ENCODE assay signal across 8 cellular contexts in genomic region chr7:129644634-129645230, GRCh38. TPM values are rescaled to one million over a fixed set of nuclear protein-coding genes. Genes with fewer than 3 reads are reported as not detected.
DNase-seq lines count a peak whose midpoint lies in the region; ATAC-seq and FAIRE-seq lines count a peak whose summit lies in the region.

No MANE protein-coding gene starts in this region.

- no peak overlapping the region for H3K9ac ChIP-seq in adipocyte (ENCODE audit: low read length)

- H3K27me3 Mint-ChIP-seq in activated T-helper 2 cell treated with anti-CD3 and anti-CD28 coated beads, Interferon-gamma antibody, Interleukin-2, Interleukin-4, amounts not matched to agents 10 μg/mL and 5 μg/mL and 100 μg/mL, durations not matched to agents 14 hours and 24 hours and 36 hours (ENCODE audit: low read depth): no peaks in the 10 kb centered on the region

- H3K4me3 Mint-ChIP-seq in activated T-helper 2 cell treated with anti-CD3 and anti-CD28 coated beads, Interferon-gamma antibody, Interleukin-2, Interleukin-4, amounts not matched to agents 10 μg/mL and 5 μg/mL and 100 μg/mL, durations not matched to agents 14 hours and 24 hours and 36 hours (ENCODE audit: low read depth): no peak overlapping the region

- peaks cover 8% of the 10 kb centered on the region for H3K36me3 Mint-ChIP-seq in activated T-helper 2 cell treated with anti-CD3 and anti-CD28 coated beads, Interferon-gamma antibody, Interleukin-2, Interleukin-4, amounts not matched to agents 10 μg/mL and 5 μg/mL and 100 μg/mL, durations not matched to agents 14 hours and 24 hours and 36 hours (ENCODE audit: low read depth)

- H3K27ac Mint-ChIP-seq in activated T-helper 2 cell treated with anti-CD3 and anti-CD28 coated beads, Interferon-gamma antibody, Interleukin-2, Interleukin-4, amounts not matched to agents 10 μg/mL and 5 μg/mL and 100 μg/mL, durations not matched to agents 14 hours and 24 hours and 36 hours: no peak overlapping the region

- no peaks in the 10 kb centered on the region for H3K27me3 ChIP-seq in adipocyte (replicated peaks; ENCODE audit: control insufficient read depth, insufficient read depth, low read length)

- H3K9me3 ChIP-seq in adipocyte (ENCODE audit: control insufficient read depth, low read length): no peaks in the 10 kb centered on the region

- H3K4me3 ChIP-seq in adipocyte (ENCODE audit: low read length): no peak overlapping the region

- no peaks in the 10 kb centered on the region for H3K9me3 Mint-ChIP-seq in activated T-helper 2 cell treated with anti-CD3 and anti-CD28 coated beads, Interferon-gamma antibody, Interleukin-2, Interleukin-4, amounts not matched to agents 10 μg/mL and 5 μg/mL and 100 μg/mL, durations not matched to agents 14 hours and 24 hours and 36 hours

- peak; percentile 96 for FAIRE-seq in islet of Langerhans (lab: Jason Lieb, UNC)

- H3K4me1 Mint-ChIP-seq in activated T-helper 2 cell treated with anti-CD3 and anti-CD28 coated beads, Interferon-gamma antibody, Interleukin-2, Interleukin-4, amounts not matched to agents 10 μg/mL and 5 μg/mL and 100 μg/mL, durations not matched to agents 14 hours and 24 hours and 36 hours (ENCODE audit: low read depth): peaks cover 10% of the 10 kb centered on the region

- no peak for ATAC-seq in GM18858 (IDR thresholded peaks at IDR 0.05; ENCODE audit: unreplicated experiment)

- peak; percentile 56 for DNase-seq in GM03348 (ENCODE audit: low spot score)
- DNase-seq in NCI-H146 treated with DMSO at 0.1 percent for 48 hours (lab: John Stamatoyannopoulos, UW; ENCODE audit: unreplicated experiment): peak; percentile 26
- DNase-seq in adipocyte (ENCODE audit: low read depth): peak; percentile 83
- DNase-seq in activated T-helper 2 cell treated with anti-CD3 and anti-CD28 coated beads, Interferon-gamma antibody, Interleukin-2, Interleukin-4, amounts not matched to agents 10 μg/mL and 5 μg/mL and 100 μg/mL, durations not matched to agents 14 hours and 24 hours and 36 hours (ENCODE audit: low spot score): no peak
- DNase-seq in activated T-cell treated with anti-CD3 and anti-CD28 coated beads, Interleukin-2, amount 50 U/mL, for 1 hour: no peak
- DNase-seq in activated CD4-positive, alpha-beta T cell treated with anti-CD3 and anti-CD28 coated beads for 1 hour: no peak

- H3K4me1 ChIP-seq in adipocyte (ENCODE audit: control insufficient read depth, insufficient read depth, low read length): no peaks in the 10 kb centered on the region

- intact Hi-C loops in activated T-helper 2 cell treated with anti-CD3 and anti-CD28 coated beads, Interferon-gamma antibody, Interleukin-2, Interleukin-4, amounts not matched to agents 10 μg/mL and 5 μg/mL and 100 μg/mL, durations not matched to agents 14 hours and 24 hours and 36 hours (cut with micrococcal nuclease): no loop called here

- H3K36me3 ChIP-seq in adipocyte (ENCODE audit: control insufficient read depth, insufficient read depth, low read length, severe bottlenecking): no peaks in the 10 kb centered on the region

RNA-seq across cellular contexts. Expression of gene NRF1, which starts 33.2 kb away (rescaled TPM):
- total RNA-seq in activated T-helper 2 cell treated with anti-CD3 and anti-CD28 coated beads, Interferon-gamma antibody, Interleukin-2, Interleukin-4, amounts not matched to agents 10 μg/mL and 5 μg/mL and 100 μg/mL, durations not matched to agents 14 hours and 24 hours and 36 hours: 22.8 and 25.4 TPM in 2 replicates

Comparison
In these comparisons a context has a peak if more than half of its experiments do, and no peak if none do; other contexts are left out.
1. DNase-seq: peak in GM03348 (single experiment), NCI-H146 treated with DMSO at 0.1 percent for 48 hours (single experiment) and adipocyte (single experiment); none in activated T-helper 2 cell treated with anti-CD3 and anti-CD28 coated beads, Interferon-gamma antibody, Interleukin-2, Interleukin-4, amounts not matched to agents 10 μg/mL and 5 μg/mL and 100 μg/mL, durations not matched to agents 14 hours and 24 hours and 36 hours (single experiment), activated T-cell treated with anti-CD3 and anti-CD28 coated beads, Interleukin-2, amount 50 U/mL, for 1 hour (single experiment) and activated CD4-positive, alpha-beta T cell treated with anti-CD3 and anti-CD28 coated beads for 1 hour (single experiment).